In genomic region chr4:137530176-137530575, GRCh38 we compare ENCODE assay signal across 14 cellular contexts. TPM values are rescaled to one million over a fixed set of nuclear protein-coding genes. Genes with fewer than 3 reads are reported as not detected.
A peak's percentile ranks its signal among the peaks of the same experiment; 100 is the strongest.
DNase-seq lines count a peak whose midpoint lies in the region; ATAC-seq and TF ChIP-seq lines count a peak whose summit lies in the region.
"Had no signal": no experiment of that assay in that cellular context is flagged by ENCODE, and none has a peak within 500 bp of the region (broad histone marks: within the 10 kb centered on the region; RNA-seq: fewer than 3 reads in every experiment).

No MANE protein-coding gene starts in this region.

- H3F3A ChIP-seq in PC-3 (ENCODE audit: low read length, unreplicated experiment) = no peaks in the 10 kb centered on the region

- H3K9ac ChIP-seq in PC-3 (ENCODE audit: low read length) = no peak overlapping the region

- POLR2A ChIA-PET in BJ (lab: Charles Lee) = no interaction called here
- POLR2A ChIA-PET in PC-3 (lab: Charles Lee; ENCODE audit: unreplicated experiment) = no interaction called here
- POLR2A ChIA-PET in T-cell (lab: Charles Lee) = no interaction called here

- H3K36me3 ChIP-seq in BJ (ENCODE audit: control insufficient read depth, insufficient read depth, low read length) (peaks cover 6% of the 10 kb centered on the region), PC-3 (ENCODE audit: low read depth, low read length) (no peaks in the 10 kb centered on the region), sigmoid colon (no peaks in the 10 kb centered on the region)

- H3K4me1 ChIP-seq in PC-3 (ENCODE audit: insufficient read depth, low read length) (peaks cover 18% of the 10 kb centered on the region; the same call in 1 of the 2 replicates), sigmoid colon (peaks cover 0 to 34% (median 24%) of the 10 kb centered on the region in 4 donors)

- H3K4me2 ChIP-seq in PC-3 (ENCODE audit: low read length) = peak overlapping the region; percentile 98; the same call in 1 of the 2 replicates

- intact Hi-C loops in PC-3 (cut with micrococcal nuclease) = loop anchor here (5.0 to 10.0 kb wide), 6 partner anchors 87 to 405 kb away; no protein-coding TSS in a partner anchor
- intact Hi-C loops in sigmoid colon (cut with DNase I) = loop anchor here (5.0 to 10.0 kb wide), 8 partner anchors 82 to 1155 kb away; no protein-coding TSS in a partner anchor

- no peak overlapping the region for H2AFZ ChIP-seq in PC-3 (ENCODE audit: low read length)

- no peak for DNase-seq in BJ (ENCODE audit: low read depth)
- no peak for DNase-seq in PC-3
- peak; percentile 76 to 83 for DNase-seq in foreskin fibroblast
- DNase-seq in sigmoid colon = no peak
- DNase-seq in NCI-H82 treated with DMSO at 0.1 percent for 48 hours (lab: John Stamatoyannopoulos, UW; ENCODE audit: unreplicated experiment) = no peak
- no peak for DNase-seq in T-cell
- DNase-seq: activated CD4-positive, alpha-beta T cell treated with anti-CD3 and anti-CD28 coated beads, Interleukin-2, amount 50 U/mL, for 4 hours; activated naive CD8-positive, alpha-beta T cell treated with anti-CD3 and anti-CD28 coated beads, Interleukin-2, amount 10 ng/mL, durations not matched to agents 7 days and 5 days; naive thymus-derived CD4-positive, alpha-beta T cell; NCI-H187 treated with DMSO at 0.1 percent for 48 hours; RPMI8226 had no signal

- CTCF ChIA-PET in BJ (lab: Yijun Ruan, JAX) = interaction anchor here (3.3 kb wide), 1 partner anchor 406 kb away, joined by 20 read pairs; no protein-coding TSS in a partner anchor
- CTCF ChIA-PET in PC-3 (lab: Charles Lee) = no interaction called here
- CTCF ChIA-PET in T-cell (lab: Charles Lee) = no interaction called here

- no peak for ATAC-seq in PC-3
- no peak for ATAC-seq in HG03571 (IDR thresholded peaks at IDR 0.05; ENCODE audit: unreplicated experiment)
- no peak for ATAC-seq in T-cell (replicated peaks in 1 of 4)
- ATAC-seq in HG03439 (IDR thresholded peaks at IDR 0.05; ENCODE audit: unreplicated experiment) = no peak
- ATAC-seq: naive thymus-derived CD4-positive, alpha-beta T cell had no signal

- TF ChIP-seq POLR2A in sigmoid colon (IDR thresholded peaks at IDR 0.05) = no peak

- no peak overlapping the region for H3K27ac ChIP-seq in PC-3 (ENCODE audit: low read length)
- peak overlapping the region; percentile 80 to 87 (median 85) for H3K27ac ChIP-seq in sigmoid colon
- H3K27ac ChIP-seq: HL-60 had no signal

- H3K9me3 Mint-ChIP-seq in T-cell = no peaks in the 10 kb centered on the region
- H3K9me3 Mint-ChIP-seq: activated naive CD8-positive, alpha-beta T cell treated with anti-CD3 and anti-CD28 coated beads, Interleukin-2, amount 10 ng/mL, durations not matched to agents 7 days and 5 days had no signal

- H3K27me3 ChIP-seq in BJ (ENCODE audit: control insufficient read depth, insufficient read depth, low read length) (no peaks in the 10 kb centered on the region), PC-3 (ENCODE audit: low read length) (no peaks in the 10 kb centered on the region), sigmoid colon (no peaks in the 10 kb centered on the region)

- WGBS in sigmoid colon, 2 donors = 71 to 80% methylated on average over 7 of the region's 7 CpGs

- TF ChIP-seq CTCF in BJ (IDR thresholded peaks at IDR 0.05; ENCODE audit: insufficient read depth, low read depth, low read length) = no peak
- TF ChIP-seq CTCF in PC-3 (conservative IDR thresholded peaks at IDR 0.05; ENCODE audit: low read depth, low read length) = no peak
- no peak for TF ChIP-seq CTCF in foreskin fibroblast (IDR thresholded peaks at IDR 0.05; ENCODE audit: low read depth, low read length)
- no peak for TF ChIP-seq CTCF in sigmoid colon (IDR thresholded peaks at IDR 0.05)

- no peaks in the 10 kb centered on the region for H3K79me2 ChIP-seq in PC-3 (ENCODE audit: low read length)

- H3K27ac Mint-ChIP-seq in T-cell = no peak overlapping the region
- H3K27ac Mint-ChIP-seq: activated naive CD8-positive, alpha-beta T cell treated with anti-CD3 and anti-CD28 coated beads, Interleukin-2, amount 10 ng/mL, durations not matched to agents 7 days and 5 days; naive thymus-derived CD4-positive, alpha-beta T cell had no signal

- no peaks in the 10 kb centered on the region for H3K9me2 ChIP-seq in PC-3 (replicated peaks; ENCODE audit: low read length)

- TF ChIP-seq EP300 in sigmoid colon (IDR thresholded peaks at IDR 0.05) = no peak

- H3K36me3 Mint-ChIP-seq in T-cell = no peaks in the 10 kb centered on the region
- H3K36me3 Mint-ChIP-seq: activated naive CD8-positive, alpha-beta T cell treated with anti-CD3 and anti-CD28 coated beads, Interleukin-2, amount 10 ng/mL, durations not matched to agents 7 days and 5 days; naive thymus-derived CD4-positive, alpha-beta T cell had no signal

- H3K9me3 ChIP-seq in PC-3 (ENCODE audit: low read length) (no peaks in the 10 kb centered on the region), sigmoid colon (no peaks in the 10 kb centered on the region)

- no peaks in the 10 kb centered on the region for H4K20me1 ChIP-seq in PC-3 (ENCODE audit: low read length)

- H3K4me3 ChIP-seq in BJ (ENCODE audit: low read depth, low read length) (peak overlapping the region; percentile 57), PC-3 (ENCODE audit: low read length) (no peak overlapping the region), foreskin fibroblast (ENCODE audit: low read depth in 1 of 2, low read length in 2 of 2) (peak overlapping the region; percentile 73 to 79), sigmoid colon (peak overlapping the region; percentile 52 to 70 (median 63))

- no TSS peak for BruUV-seq in PC-3 (replicated peaks; lab: Mats Ljungman, UMichigan)

- H3K27me3 Mint-ChIP-seq in T-cell = no peaks in the 10 kb centered on the region
- H3K27me3 Mint-ChIP-seq: activated naive CD8-positive, alpha-beta T cell treated with anti-CD3 and anti-CD28 coated beads, Interleukin-2, amount 10 ng/mL, durations not matched to agents 7 days and 5 days had no signal

- no peak overlapping the region for H3K4me3 Mint-ChIP-seq in T-cell
- H3K4me3 Mint-ChIP-seq: activated naive CD8-positive, alpha-beta T cell treated with anti-CD3 and anti-CD28 coated beads, Interleukin-2, amount 10 ng/mL, durations not matched to agents 7 days and 5 days had no signal

- H3K4me1 Mint-ChIP-seq in T-cell = peaks cover 3 to 8% (median 4%) of the 10 kb centered on the region in 3 donors

RNA-seq across cellular contexts. Expression of gene PCDH18, which starts 2.1 kb away (rescaled TPM):
- 122 and 138 TPM in 2 replicates for polyA plus RNA-seq in BJ (2011; rRNA removed)
- polyA minus RNA-seq in BJ (2011; rRNA and poly(A)+ RNA removed) = 126 and 180 TPM in 2 replicates
- total RNA-seq in PC-3 (2014; rRNA removed) = 1.6 and 2.0 TPM in 2 replicates
- 100 to 1,000 TPM in 1 of 4 donors, 10 to 100 TPM in 3; 64.6 to 108 (median 70.4) TPM for total RNA-seq in sigmoid colon
- 1 to 10 TPM; 1.8 to 4.7 (median 4.2) TPM for polyA plus RNA-seq in sigmoid colon
- under 1 TPM in 4 of 5 donors, not detected in 1; 0.03 to 0.43 (median 0.19) TPM for total RNA-seq in T-cell
- total RNA-seq: activated naive CD8-positive, alpha-beta T cell treated with anti-CD3 and anti-CD28 coated beads, Interleukin-2, amount 10 ng/mL, durations not matched to agents 7 days and 5 days had no signal

Comparison
In these comparisons a context has a peak if more than half of its experiments do, and no peak if none do; other contexts are left out.
1. DNase-seq: peak in foreskin fibroblast (2 of 2); none in BJ (single experiment), PC-3 (single experiment), sigmoid colon (single experiment), NCI-H82 treated with DMSO at 0.1 percent for 48 hours (single experiment) and T-cell (0 of 34).
2. RNA of gene PCDH18, which starts 2.1 kb away (total RNA-seq): 64.6 to 108 TPM in sigmoid colon; 1.6 to 2.0 TPM in PC-3 and 0.03 to 0.43 TPM in T-cell; every median in the first group is over 10 times any median in the second.